ENCODE assay signal across 16 cellular contexts in the genomic region with DNA sequence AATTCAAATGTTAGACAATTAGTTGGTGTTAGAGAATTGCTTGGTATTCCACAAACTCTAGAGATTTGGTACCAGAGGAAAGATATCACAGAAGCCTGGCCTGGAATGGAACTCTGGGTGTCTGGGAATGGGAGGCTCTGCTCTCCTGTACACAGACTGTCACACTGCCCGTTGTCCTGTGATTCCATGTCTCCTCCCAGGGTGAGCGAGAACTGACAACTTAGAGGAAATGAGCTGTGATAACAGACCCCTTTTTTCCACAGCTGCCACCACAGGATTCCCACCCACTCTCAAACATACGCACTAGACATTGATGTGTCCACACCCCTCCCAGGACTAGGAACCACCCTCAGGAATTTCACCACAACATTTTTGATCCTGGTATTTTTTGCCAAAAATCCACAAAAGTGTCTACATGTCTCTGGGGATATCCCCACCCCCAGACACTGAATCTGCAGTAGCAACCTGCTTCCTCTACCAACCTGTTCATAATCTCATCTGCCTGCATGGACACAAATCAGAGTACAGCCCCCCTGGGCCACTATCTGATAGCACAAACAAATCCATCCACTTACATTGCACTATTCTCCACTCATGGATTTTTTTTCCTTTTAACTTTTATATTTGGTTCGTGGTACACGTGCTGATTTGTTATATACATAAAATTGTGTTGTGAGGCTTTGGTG. TPM values are rescaled to one million over a fixed set of nuclear protein-coding genes. Genes with fewer than 3 reads are reported as not detected.
DNase-seq lines count a peak whose midpoint lies in the region; ATAC-seq and TF ChIP-seq lines count a peak whose summit lies in the region.
"Had no signal": no experiment of that assay in that cellular context is flagged by ENCODE, and none has a peak within 500 bp of the region (broad histone marks: within the 10 kb centered on the region; RNA-seq: fewer than 3 reads in every experiment).

No MANE protein-coding gene starts in this region.

- no peak for ATAC-seq in HG02973 (IDR thresholded peaks at IDR 0.05; ENCODE audit: unreplicated experiment)
- ATAC-seq: left lung had no signal

- H3K4me3 Mint-ChIP-seq in MCF 10A (ENCODE audit: unreplicated experiment) (no peak overlapping the region), type B pancreatic cell (no peak overlapping the region)
- H3K4me3 Mint-ChIP-seq in activated CD4-positive, alpha-beta memory T cell treated with anti-CD3 and anti-CD28 coated beads, Interleukin-2, amount 10 ng/mL, durations not matched to agents 7 days and 5 days, result no peak overlapping the region
- H3K4me3 Mint-ChIP-seq: activated CD4-positive, alpha-beta T cell treated with anti-CD3 and anti-CD28 coated beads, Interleukin-2, amount 10 ng/mL, durations not matched to agents 24 days and 14 days; neural progenitor cell had no signal

- peaks cover 8% of the 10 kb centered on the region for H3K9me3 Mint-ChIP-seq in MCF 10A (ENCODE audit: unreplicated experiment)
- peaks cover 5% of the 10 kb centered on the region for H3K9me3 Mint-ChIP-seq in type B pancreatic cell
- H3K9me3 Mint-ChIP-seq in activated CD4-positive, alpha-beta memory T cell treated with anti-CD3 and anti-CD28 coated beads, Interleukin-2, amount 10 ng/mL, durations not matched to agents 7 days and 5 days, result peaks cover 37% of the 10 kb centered on the region

- H2AFZ ChIP-seq in mammary epithelial cell (ENCODE audit: low read depth, low read length), result no peak overlapping the region
- H2AFZ ChIP-seq: neural progenitor cell had no signal

- H3K27ac Mint-ChIP-seq in MCF 10A (ENCODE audit: low read depth, unreplicated experiment), result peak overlapping the region; percentile 57
- no peak overlapping the region for H3K27ac Mint-ChIP-seq in type B pancreatic cell
- no peak overlapping the region for H3K27ac Mint-ChIP-seq in activated CD4-positive, alpha-beta memory T cell treated with anti-CD3 and anti-CD28 coated beads, Interleukin-2, amount 10 ng/mL, durations not matched to agents 7 days and 5 days
- H3K27ac Mint-ChIP-seq: neural progenitor cell had no signal

- CTCF ChIA-PET in MCF 10A (lab: Yijun Ruan, JAX), result interaction anchor here (0.6 kb wide), 1 partner anchor 13 kb away, joined by 4 read pairs; no protein-coding TSS in a partner anchor
- CTCF ChIA-PET in mammary epithelial cell (lab: Charles Lee; ENCODE audit: low non-redundant PET), result no interaction called here
- CTCF ChIA-PET in activated CD4-positive, alpha-beta memory T cell treated with anti-CD3 and anti-CD28 coated beads, Interleukin-2, amount 10 ng/mL, durations not matched to agents 7 days and 5 days (lab: Charles Lee), result no interaction called here

- peaks cover 89% of the 10 kb centered on the region for H3K79me2 ChIP-seq in mammary epithelial cell (ENCODE audit: insufficient read depth, low read length)

- dilution Hi-C loops in mammary epithelial cell (cut with HindIII; ENCODE audit: low sequenced_read_pairs), result no loop called here

- no peak overlapping the region for H3K9ac ChIP-seq in mammary epithelial cell (ENCODE audit: insufficient read depth, low read length)
- H3K9ac ChIP-seq: KMS-11, neural progenitor cell had no signal

- in situ Hi-C loops in mammary epithelial cell (cut with MboI; ENCODE audit: low sequenced_read_pairs in 2 of 2), result no loop called here

- H3K4me1 Mint-ChIP-seq in MCF 10A (ENCODE audit: insufficient read depth, unreplicated experiment) (peaks cover 20% of the 10 kb centered on the region), type B pancreatic cell (ENCODE audit: unreplicated experiment) (peaks cover 8% of the 10 kb centered on the region)
- H3K4me1 Mint-ChIP-seq in activated CD4-positive, alpha-beta memory T cell treated with anti-CD3 and anti-CD28 coated beads, Interleukin-2, amount 10 ng/mL, durations not matched to agents 7 days and 5 days, result peaks cover 42% of the 10 kb centered on the region

- H3K36me3 Mint-ChIP-seq in MCF 10A (ENCODE audit: insufficient read depth, unreplicated experiment) (no peaks in the 10 kb centered on the region), type B pancreatic cell (peaks cover 11% of the 10 kb centered on the region)
- peaks cover 77% of the 10 kb centered on the region for H3K36me3 Mint-ChIP-seq in activated CD4-positive, alpha-beta memory T cell treated with anti-CD3 and anti-CD28 coated beads, Interleukin-2, amount 10 ng/mL, durations not matched to agents 7 days and 5 days (ENCODE audit: low read depth)

- no peaks in the 10 kb centered on the region for H3K36me3 ChIP-seq in mammary epithelial cell (ENCODE audit: insufficient read depth, low read length)
- H3K36me3 ChIP-seq: heart left ventricle, left lung, neural progenitor cell, upper lobe of left lung had no signal

- no peaks in the 10 kb centered on the region for H3K27me3 Mint-ChIP-seq in MCF 10A (ENCODE audit: insufficient read depth, unreplicated experiment)
- no peaks in the 10 kb centered on the region for H3K27me3 Mint-ChIP-seq in type B pancreatic cell
- H3K27me3 Mint-ChIP-seq in activated CD4-positive, alpha-beta memory T cell treated with anti-CD3 and anti-CD28 coated beads, Interleukin-2, amount 10 ng/mL, durations not matched to agents 7 days and 5 days, result no peaks in the 10 kb centered on the region
- H3K27me3 Mint-ChIP-seq: activated CD4-positive, alpha-beta T cell treated with anti-CD3 and anti-CD28 coated beads, Interleukin-2, amount 10 ng/mL, durations not matched to agents 24 days and 14 days had no signal

- H3K27ac ChIP-seq in mammary epithelial cell (ENCODE audit: insufficient read depth, low read depth, low read length) (no peak overlapping the region), coronary artery (no peak overlapping the region)
- H3K27ac ChIP-seq: heart left ventricle, KMS-11, left lung, neural progenitor cell, upper lobe of left lung had no signal

- no TSS peak for BruUV-seq in MCF 10A (replicated peaks; lab: Mats Ljungman, UMichigan)
- BruUV-seq in mammary epithelial cell (replicated peaks; lab: Mats Ljungman, UMichigan), result no TSS peak

- H3K27me3 ChIP-seq in mammary epithelial cell (ENCODE audit: insufficient read depth, low read length), result no peaks in the 10 kb centered on the region
- H3K27me3 ChIP-seq: heart left ventricle, left lung, neural progenitor cell, upper lobe of left lung had no signal

- no peak for TF ChIP-seq CTCF in MCF 10A (IDR thresholded peaks at IDR 0.05; ENCODE audit: unreplicated experiment)
- no peak for TF ChIP-seq CTCF in mammary epithelial cell (conservative IDR thresholded peaks at IDR 0.05 in 1 of 2, IDR thresholded peaks at IDR 0.05 in 1 of 2; ENCODE audit: extremely low read depth in 1 of 2, insufficient read depth in 1 of 2, low read depth in 1 of 2, low read length in 2 of 2)
- TF ChIP-seq CTCF in fibroblast of the aortic adventitia (IDR thresholded peaks at IDR 0.05; ENCODE audit: insufficient read depth, low read length), result no peak
- no peak for TF ChIP-seq CTCF in type B pancreatic cell (conservative IDR thresholded peaks at IDR 0.05)
- no peak for TF ChIP-seq CTCF in coronary artery (IDR thresholded peaks at IDR 0.05)

- H3K4me1 ChIP-seq in mammary epithelial cell (ENCODE audit: insufficient read depth, low read length), result no peaks in the 10 kb centered on the region

- 77% methylated on average over 5 of the region's 5 CpGs for WGBS in mammary epithelial cell (ENCODE audit: low coverage, missing lambda C conversion rate)

- no peak for DNase-seq in MCF 10A (ENCODE audit: unreplicated experiment)
- DNase-seq in mammary epithelial cell, result no peak
- DNase-seq in RPMI7951 (ENCODE audit: low read depth), result peak; percentile 14
- peak; percentile 18 for DNase-seq in fibroblast of the aortic adventitia (ENCODE audit: low read depth)
- DNase-seq in type B pancreatic cell (ENCODE audit: extremely low spot score, unreplicated experiment), result peak; percentile 11
- no peak for DNase-seq in activated CD4-positive, alpha-beta memory T cell treated with anti-CD3 and anti-CD28 coated beads, Interleukin-2, amount 10 ng/mL, durations not matched to agents 7 days and 5 days
- no peak for DNase-seq in coronary artery (ENCODE audit: low spot score)
- DNase-seq: activated CD4-positive, alpha-beta T cell treated with anti-CD3 and anti-CD28 coated beads, Interleukin-2, amount 10 ng/mL, durations not matched to agents 24 days and 14 days; activated effector memory CD4-positive, alpha-beta T cell treated with anti-CD3 and anti-CD28 coated beads, Interleukin-2, amount 50 U/mL, for 16 hours; DMS153; heart left ventricle; left lung; upper lobe of left lung had no signal

- POLR2A ChIA-PET in MCF 10A (lab: Yijun Ruan, JAX), result interaction anchor here (0.7 kb wide), 1 partner anchor 273 kb away, joined by 3 read pairs; no protein-coding TSS in a partner anchor
- POLR2A ChIA-PET in activated CD4-positive, alpha-beta memory T cell treated with anti-CD3 and anti-CD28 coated beads, Interleukin-2, amount 10 ng/mL, durations not matched to agents 7 days and 5 days (lab: Charles Lee), result no interaction called here

- no peaks in the 10 kb centered on the region for H4K20me1 ChIP-seq in mammary epithelial cell (ENCODE audit: insufficient read depth, low read length)

- intact Hi-C loops in MCF 10A (cut with micrococcal nuclease) (no loop called here), mammary epithelial cell (cut with micrococcal nuclease) (loop anchor here (10.0 kb wide), 2 partner anchors 113 to 243 kb away; a partner anchor contains a TSS)

- H3K4me2 ChIP-seq in mammary epithelial cell (ENCODE audit: insufficient read depth, low read depth, low read length), result no peak overlapping the region
- H3K4me2 ChIP-seq: KMS-11, neural progenitor cell had no signal

- H3K4me3 ChIP-seq in mammary epithelial cell (replicated peaks in 1 of 3; ENCODE audit: insufficient read depth in 1 of 3, low read depth in 2 of 3, low read length in 3 of 3) (no peak overlapping the region), fibroblast of the aortic adventitia (ENCODE audit: low read depth, low read length) (no peak overlapping the region), coronary artery (no peak overlapping the region)
- H3K4me3 ChIP-seq: heart left ventricle, left lung, neural progenitor cell, upper lobe of left lung had no signal

- peaks cover 7% of the 10 kb centered on the region for H3K9me3 ChIP-seq in mammary epithelial cell (replicated peaks; ENCODE audit: insufficient read depth, low read length)

RNA-seq across cellular contexts. Expression of a gene that starts 4.7 kb away (rescaled TPM):
- 2.2 and 2.5 TPM in 2 replicates for total RNA-seq in MCF 10A (2022)
- 1 to 10 TPM; 3.4 to 5.0 TPM for total RNA-seq in mammary epithelial cell
- 1.9 TPM for polyA plus RNA-seq in mammary epithelial cell
- not detected for polyA minus RNA-seq in mammary epithelial cell
- total RNA-seq in RPMI7951 (2014; rRNA removed; shearing (Covaris generic)), result 9.6 TPM in 2 replicates
- 1.8 and 3.7 TPM in 2 replicates for total RNA-seq in fibroblast of the aortic adventitia (ENCODE audit: low replicate concordance)
- total RNA-seq in type B pancreatic cell (ENCODE audit: low replicate concordance), result 6.2 and 9.3 TPM in 2 replicates
- 10 to 100 TPM in 1 of 2 experiments, 1 to 10 TPM in 1; 8.4 to 10.5 TPM for total RNA-seq in activated CD4-positive, alpha-beta memory T cell treated with anti-CD3 and anti-CD28 coated beads, Interleukin-2, amount 10 ng/mL, durations not matched to agents 7 days and 5 days

Comparison
In these comparisons a context has a peak if more than half of its experiments do, and no peak if none do; other contexts are left out.
1. DNase-seq: peak in RPMI7951 (single experiment), fibroblast of the aortic adventitia (single experiment) and type B pancreatic cell (single experiment); none in MCF 10A (single experiment), mammary epithelial cell (single experiment), activated CD4-positive, alpha-beta memory T cell treated with anti-CD3 and anti-CD28 coated beads, Interleukin-2, amount 10 ng/mL, durations not matched to agents 7 days and 5 days (single experiment) and coronary artery (single experiment).